10 cellular contexts compared by ENCODE assay signal in genomic region chr20:63552481-63553249, GRCh38. TPM values are rescaled to one million over a fixed set of nuclear protein-coding genes. Genes with fewer than 3 reads are reported as not detected.
DNase-seq lines count a peak whose midpoint lies in the region; ATAC-seq, FAIRE-seq and TF ChIP-seq lines count a peak whose summit lies in the region.
"Had no signal": no experiment of that assay in that cellular context is flagged by ENCODE, and none has a peak within 500 bp of the region (broad histone marks: within the 10 kb centered on the region; RNA-seq: fewer than 3 reads in every experiment).

No MANE protein-coding gene starts in this region.

- WGBS in HepG2 (ENCODE audit: low lambda C conversion rate) = 41% methylated on average over 15 of the region's 15 CpGs
- 27% methylated on average over 6 of the region's 15 CpGs for WGBS in right lobe of liver (ENCODE audit: insufficient coverage, low coverage, low lambda C conversion rate, missing lambda C conversion rate)

- H3K4me3 ChIP-seq in HepG2 (replicated peaks in 1 of 3; ENCODE audit: insufficient read depth in 1 of 3, low read depth in 2 of 3, low read length in 3 of 3) = no peak overlapping the region
- no peak overlapping the region for H3K4me3 ChIP-seq in right lobe of liver
- H3K4me3 ChIP-seq in NB4 (ENCODE audit: low read depth, low read length) = no peak overlapping the region

- TF ChIP-seq CTCF in HepG2 (CRISPR knock-in tag; IDR thresholded peaks at IDR 0.05) (no peak), right lobe of liver (IDR thresholded peaks at IDR 0.05) (no peak), NB4 (IDR thresholded peaks at IDR 0.05; ENCODE audit: low read depth, low read length) (no peak), GM10266 (IDR thresholded peaks at IDR 0.05; ENCODE audit: control insufficient read depth, insufficient read depth, low read depth, missing control alignments) (no peak)

- TF ChIP-seq RAD21 in HepG2 (CRISPR knock-in tag; IDR thresholded peaks at IDR 0.05) = no peak

- no peak overlapping the region for H2AFZ ChIP-seq in HepG2 (ENCODE audit: low read length)

- peak overlapping the region; percentile 24 for H3K4me3 Mint-ChIP-seq in activated naive CD8-positive, alpha-beta T cell treated with anti-CD3 and anti-CD28 coated beads, Interleukin-2, amount 50 U/mL, for 24 hours

- TF ChIP-seq EP300 in HepG2 (IDR thresholded peaks at IDR 0.05; ENCODE audit: low read depth in 2 of 2, low read length in 2 of 2) (no peak), HepG2 (CRISPR knock-in tag; IDR thresholded peaks at IDR 0.05; ENCODE audit: borderline replicate concordance) (no peak)

- POLR2A ChIA-PET in HepG2 (lab: Yijun Ruan, JAX) = interaction anchor here (0.8 kb wide), 2 partner anchors 8 to 87 kb away, joined by 3 to 7 read pairs; no protein-coding TSS in a partner anchor

- no peak overlapping the region for H3K27ac Mint-ChIP-seq in activated naive CD8-positive, alpha-beta T cell treated with anti-CD3 and anti-CD28 coated beads, Interleukin-2, amount 50 U/mL, for 24 hours

- H3K36me3 ChIP-seq in HepG2 (replicated peaks in 1 of 2; ENCODE audit: control insufficient read depth in 1 of 2, insufficient read depth in 2 of 2, low read length in 2 of 2) (no peaks in the 10 kb centered on the region), right lobe of liver (no peaks in the 10 kb centered on the region)

- no peaks in the 10 kb centered on the region for H3K9me3 ChIP-seq in HepG2 (ENCODE audit: low read length)
- H3K9me3 ChIP-seq in right lobe of liver = no peaks in the 10 kb centered on the region

- H3K9me3 Mint-ChIP-seq in activated naive CD8-positive, alpha-beta T cell treated with anti-CD3 and anti-CD28 coated beads, Interleukin-2, amount 50 U/mL, for 24 hours = no peaks in the 10 kb centered on the region

- H3K36me3 Mint-ChIP-seq in activated naive CD8-positive, alpha-beta T cell treated with anti-CD3 and anti-CD28 coated beads, Interleukin-2, amount 50 U/mL, for 24 hours (ENCODE audit: low read depth) = no peaks in the 10 kb centered on the region

- no peaks in the 10 kb centered on the region for H3K79me2 ChIP-seq in HepG2 (ENCODE audit: insufficient read depth, low read length)

- BruUV-seq in HepG2 (replicated peaks; lab: Mats Ljungman, UMichigan) = no TSS peak

- in situ Hi-C loops in HepG2 (cut with HindIII; ENCODE audit: extremely low pct_ligation_motif_present, low pct_unique_long_range_greater_than_20kb) = no loop called here

- peaks cover 10% of the 10 kb centered on the region for H3K27me3 Mint-ChIP-seq in activated naive CD8-positive, alpha-beta T cell treated with anti-CD3 and anti-CD28 coated beads, Interleukin-2, amount 50 U/mL, for 24 hours

- H4K20me1 ChIP-seq in HepG2 (ENCODE audit: insufficient read depth, low read length) = no peaks in the 10 kb centered on the region

- no peak overlapping the region for H3K27ac ChIP-seq in HepG2 (ENCODE audit: extremely low read length, insufficient read depth, low read length)
- no peak overlapping the region for H3K27ac ChIP-seq in right lobe of liver

- no peak overlapping the region for H3K9ac ChIP-seq in HepG2 (ENCODE audit: insufficient read depth, low read depth, low read length)

- ATAC-seq in HepG2 = no peak
- no peak for ATAC-seq in right lobe of liver
- ATAC-seq in activated naive CD8-positive, alpha-beta T cell treated with anti-CD3 and anti-CD28 coated beads, Interleukin-2, amount 50 U/mL, for 24 hours = peak; percentile 4
- no peak for ATAC-seq in GM19455 (IDR thresholded peaks at IDR 0.05; ENCODE audit: unreplicated experiment)

- TF ChIP-seq POLR2A in HepG2 (IDR thresholded peaks at IDR 0.05; ENCODE audit: insufficient read depth in 1 of 2, low read depth in 2 of 2, low read length in 2 of 2) (no peak), right lobe of liver (IDR thresholded peaks at IDR 0.05) (no peak), NB4 (IDR thresholded peaks at IDR 0.05; ENCODE audit: extremely low read depth, insufficient read length) (no peak)

- CTCF ChIA-PET in HepG2 (lab: Yijun Ruan, JAX; ENCODE audit: low intra/inter-chr PET ratio, low total read pairs) = no interaction called here

- intact Hi-C loops in HepG2 (cut with micrococcal nuclease; ENCODE audit: unreplicated experiment) (no loop called here), right lobe of liver (cut with DNase I) (no loop called here)

- no peak for FAIRE-seq in HepG2 (lab: Jason Lieb, UNC)

- H3K27me3 ChIP-seq in HepG2 (ENCODE audit: control insufficient read depth in 1 of 2, insufficient read depth in 2 of 2, low read length in 2 of 2) (peaks cover 19 to 44% of the 10 kb centered on the region in 2 experiments), right lobe of liver (no peaks in the 10 kb centered on the region)

- DNase-seq in HepG2 (ENCODE audit: low spot score) = no peak
- no peak for DNase-seq in right lobe of liver
- peak; percentile 86 for DNase-seq in NB4 (ENCODE audit: low read depth)
- no peak for DNase-seq in activated naive CD8-positive, alpha-beta T cell treated with anti-CD3 and anti-CD28 coated beads, Interleukin-2, amount 50 U/mL, for 24 hours
- peak in 5 of 6 experiments; percentile 36 to 92 (median 76) for DNase-seq in stimulated activated naive CD4-positive, alpha-beta T cell (lab: John Stamatoyannopoulos, UW)
- DNase-seq in GM10266 (ENCODE audit: extremely low spot score) = no peak
- no peak for DNase-seq in COR-L47 (lab: John Stamatoyannopoulos, UW)

- H3K4me1 Mint-ChIP-seq in activated naive CD8-positive, alpha-beta T cell treated with anti-CD3 and anti-CD28 coated beads, Interleukin-2, amount 50 U/mL, for 24 hours = peaks cover 11% of the 10 kb centered on the region

- H3K4me1 ChIP-seq in HepG2 (ENCODE audit: insufficient read depth, low read length) = peaks cover 24% of the 10 kb centered on the region
- H3K4me1 ChIP-seq in right lobe of liver = no peaks in the 10 kb centered on the region

- H3K4me2 ChIP-seq in HepG2 (ENCODE audit: low read depth, low read length) = peak overlapping the region; percentile 14; the same call in 1 of the 2 replicates

RNA-seq across cellular contexts. Expression of gene FNDC11, which starts 1.3 kb away (rescaled TPM):
- total RNA-seq in HepG2 (2016; rRNA removed; fragmentation: Illumina TruSeq; extraction: Trizol) (not detected in 2 replicates), right lobe of liver (not detected)
- total RNA-seq in HepG2 (2016; cell fraction: cytosol; rRNA removed; fragmentation: Illumina TruSeq; extraction: Trizol; ENCODE audit: low read depth) = not detected in 2 replicates
- not detected in 2 replicates for total RNA-seq in HepG2 (2016; cell fraction: insoluble cytoplasmic fraction; rRNA removed; fragmentation: Illumina TruSeq; extraction: Trizol)
- not detected in 2 replicates for total RNA-seq in HepG2 (2016; cell fraction: membrane; rRNA removed; fragmentation: Illumina TruSeq; extraction: Trizol)
- not detected in 2 replicates for total RNA-seq in HepG2 (2016; cell fraction: nucleus; rRNA removed; fragmentation: Illumina TruSeq; extraction: Trizol)
- 0.07 and 0.13 TPM in 2 replicates for polyA plus RNA-seq in HepG2 (2011; rRNA removed)
- 0.19 and 0.23 TPM in 2 replicates for polyA plus RNA-seq in HepG2 (2011; cell fraction: cytosol; rRNA removed)
- polyA plus RNA-seq in HepG2 (2011; cell fraction: nucleus; rRNA removed) = 0.45 and 0.48 TPM in 2 replicates
- 0.05 TPM in 1 of 2 replicates, not detected in the other for polyA plus RNA-seq in HepG2 (2012)
- polyA plus RNA-seq in HepG2 (2016; cell fraction: cytosol; fragmentation: Illumina TruSeq; extraction: Trizol; ENCODE audit: low read depth) = not detected in 2 replicates
- polyA plus RNA-seq in HepG2 (2016; cell fraction: insoluble cytoplasmic fraction; fragmentation: Illumina TruSeq; extraction: Trizol; ENCODE audit: low read depth) = not detected in 2 replicates
- polyA plus RNA-seq in HepG2 (2016; cell fraction: membrane; fragmentation: Illumina TruSeq; extraction: Trizol; ENCODE audit: low read depth) = not detected in 2 replicates
- not detected in 2 replicates for polyA plus RNA-seq in HepG2 (2016; cell fraction: nucleus; fragmentation: Illumina TruSeq; extraction: Trizol; ENCODE audit: insufficient read depth, low read depth)
- polyA minus RNA-seq in HepG2 (2011; rRNA and poly(A)+ RNA removed; ENCODE audit: low replicate concordance) = 0.10 and 0.84 TPM in 2 replicates
- polyA minus RNA-seq in HepG2 (2011; cell fraction: cytosol; rRNA and poly(A)+ RNA removed) = not detected in 2 replicates
- polyA minus RNA-seq in HepG2 (2011; cell fraction: nucleus; rRNA and poly(A)+ RNA removed) = not detected in 2 replicates

RNA-seq across cellular contexts. Expression of gene SRMS, which starts 5.1 kb away (rescaled TPM):
- total RNA-seq in HepG2 (2016; rRNA removed; fragmentation: Illumina TruSeq; extraction: Trizol) = not detected in 2 replicates
- not detected in 2 replicates for total RNA-seq in HepG2 (2016; cell fraction: cytosol; rRNA removed; fragmentation: Illumina TruSeq; extraction: Trizol; ENCODE audit: low read depth)
- total RNA-seq in HepG2 (2016; cell fraction: insoluble cytoplasmic fraction; rRNA removed; fragmentation: Illumina TruSeq; extraction: Trizol) = not detected in 2 replicates
- total RNA-seq in HepG2 (2016; cell fraction: membrane; rRNA removed; fragmentation: Illumina TruSeq; extraction: Trizol) = not detected in 2 replicates
- total RNA-seq in HepG2 (2016; cell fraction: nucleus; rRNA removed; fragmentation: Illumina TruSeq; extraction: Trizol) = not detected in 2 replicates
- 0.09 TPM in 1 of 2 replicates, not detected in the other for polyA plus RNA-seq in HepG2 (2011; rRNA removed)
- polyA plus RNA-seq in HepG2 (2011; cell fraction: cytosol; rRNA removed) = not detected in 2 replicates
- 0.10 and 0.37 TPM in 2 replicates for polyA plus RNA-seq in HepG2 (2011; cell fraction: nucleus; rRNA removed)
- polyA plus RNA-seq in HepG2 (2012) = 0.17 TPM in 1 of 2 replicates, not detected in the other
- not detected in 2 replicates for polyA plus RNA-seq in HepG2 (2016; cell fraction: cytosol; fragmentation: Illumina TruSeq; extraction: Trizol; ENCODE audit: low read depth)
- polyA plus RNA-seq in HepG2 (2016; cell fraction: insoluble cytoplasmic fraction; fragmentation: Illumina TruSeq; extraction: Trizol; ENCODE audit: low read depth) = not detected in 2 replicates
- not detected in 2 replicates for polyA plus RNA-seq in HepG2 (2016; cell fraction: membrane; fragmentation: Illumina TruSeq; extraction: Trizol; ENCODE audit: low read depth)
- not detected in 2 replicates for polyA plus RNA-seq in HepG2 (2016; cell fraction: nucleus; fragmentation: Illumina TruSeq; extraction: Trizol; ENCODE audit: insufficient read depth, low read depth)
- polyA minus RNA-seq in HepG2 (2011; rRNA and poly(A)+ RNA removed; ENCODE audit: low replicate concordance) = 0.28 TPM in 1 of 2 replicates, not detected in the other
- polyA minus RNA-seq in HepG2 (2011; cell fraction: cytosol; rRNA and poly(A)+ RNA removed) = not detected in 2 replicates
- not detected in 2 replicates for polyA minus RNA-seq in HepG2 (2011; cell fraction: nucleus; rRNA and poly(A)+ RNA removed)
- not detected for total RNA-seq in right lobe of liver
- total RNA-seq: activated CD8-positive, alpha-beta memory T cell treated with anti-CD3 and anti-CD28 coated beads for 36 hours; myocyte had no signal

RNA-seq across cellular contexts. Expression of gene PTK6, which starts 15.5 kb away (rescaled TPM):
- not detected in 2 replicates for total RNA-seq in HepG2 (2016; rRNA removed; fragmentation: Illumina TruSeq; extraction: Trizol)
- not detected in 2 replicates for total RNA-seq in HepG2 (2016; cell fraction: cytosol; rRNA removed; fragmentation: Illumina TruSeq; extraction: Trizol; ENCODE audit: low read depth)
- total RNA-seq in HepG2 (2016; cell fraction: insoluble cytoplasmic fraction; rRNA removed; fragmentation: Illumina TruSeq; extraction: Trizol) = not detected in 2 replicates
- total RNA-seq in HepG2 (2016; cell fraction: membrane; rRNA removed; fragmentation: Illumina TruSeq; extraction: Trizol) = not detected in 2 replicates
- total RNA-seq in HepG2 (2016; cell fraction: nucleus; rRNA removed; fragmentation: Illumina TruSeq; extraction: Trizol) = not detected in 2 replicates
- 0.07 and 0.08 TPM in 2 replicates for polyA plus RNA-seq in HepG2 (2011; rRNA removed)
- polyA plus RNA-seq in HepG2 (2011; cell fraction: cytosol; rRNA removed) = 0.05 and 0.08 TPM in 2 replicates
- polyA plus RNA-seq in HepG2 (2011; cell fraction: nucleus; rRNA removed) = 0.27 and 0.42 TPM in 2 replicates
- 0.09 and 0.11 TPM in 2 replicates for polyA plus RNA-seq in HepG2 (2012)
- not detected in 2 replicates for polyA plus RNA-seq in HepG2 (2016; cell fraction: cytosol; fragmentation: Illumina TruSeq; extraction: Trizol; ENCODE audit: low read depth)
- polyA plus RNA-seq in HepG2 (2016; cell fraction: insoluble cytoplasmic fraction; fragmentation: Illumina TruSeq; extraction: Trizol; ENCODE audit: low read depth) = not detected in 2 replicates
- not detected in 2 replicates for polyA plus RNA-seq in HepG2 (2016; cell fraction: membrane; fragmentation: Illumina TruSeq; extraction: Trizol; ENCODE audit: low read depth)
- polyA plus RNA-seq in HepG2 (2016; cell fraction: nucleus; fragmentation: Illumina TruSeq; extraction: Trizol; ENCODE audit: insufficient read depth, low read depth) = not detected in 2 replicates
- polyA minus RNA-seq in HepG2 (2011; rRNA and poly(A)+ RNA removed; ENCODE audit: low replicate concordance) = 0.18 and 9.4 TPM in 2 replicates
- polyA minus RNA-seq in HepG2 (2011; cell fraction: cytosol; rRNA and poly(A)+ RNA removed) = not detected in 2 replicates
- 0.12 and 0.13 TPM in 2 replicates for polyA minus RNA-seq in HepG2 (2011; cell fraction: nucleus; rRNA and poly(A)+ RNA removed)
- 10 to 100 TPM in 1 of 6 experiments, 1 to 10 TPM in 3, under 1 TPM in 2; 0.78 to 11.0 (median 3.6) TPM for total RNA-seq in right lobe of liver

RNA-seq across cellular contexts. Expression of gene HELZ2, which starts 21.4 kb away (rescaled TPM):
- total RNA-seq in HepG2 (2016; rRNA removed; fragmentation: Illumina TruSeq; extraction: Trizol) (8.4 and 10.1 TPM in 2 replicates), right lobe of liver (10 to 100 TPM; 14.8 to 30.3 (median 24.1) TPM)
- total RNA-seq in HepG2 (2016; cell fraction: cytosol; rRNA removed; fragmentation: Illumina TruSeq; extraction: Trizol; ENCODE audit: low read depth) = 1.7 and 2.1 TPM in 2 replicates
- 6.8 and 10.0 TPM in 2 replicates for total RNA-seq in HepG2 (2016; cell fraction: insoluble cytoplasmic fraction; rRNA removed; fragmentation: Illumina TruSeq; extraction: Trizol)
- 2.8 and 4.3 TPM in 2 replicates for total RNA-seq in HepG2 (2016; cell fraction: membrane; rRNA removed; fragmentation: Illumina TruSeq; extraction: Trizol)
- 12.8 and 18.4 TPM in 2 replicates for total RNA-seq in HepG2 (2016; cell fraction: nucleus; rRNA removed; fragmentation: Illumina TruSeq; extraction: Trizol)
- polyA plus RNA-seq in HepG2 (2011; rRNA removed) = 9.6 and 16.1 TPM in 2 replicates
- 4.5 and 6.0 TPM in 2 replicates for polyA plus RNA-seq in HepG2 (2011; cell fraction: cytosol; rRNA removed)
- 39.6 and 48.2 TPM in 2 replicates for polyA plus RNA-seq in HepG2 (2011; cell fraction: nucleus; rRNA removed)
- polyA plus RNA-seq in HepG2 (2012) = 12.3 and 14.4 TPM in 2 replicates
- 0.26 and 0.46 TPM in 2 replicates for polyA plus RNA-seq in HepG2 (2016; cell fraction: cytosol; fragmentation: Illumina TruSeq; extraction: Trizol; ENCODE audit: low read depth)
- polyA plus RNA-seq in HepG2 (2016; cell fraction: insoluble cytoplasmic fraction; fragmentation: Illumina TruSeq; extraction: Trizol; ENCODE audit: low read depth) = 5.2 and 6.9 TPM in 2 replicates
- polyA plus RNA-seq in HepG2 (2016; cell fraction: membrane; fragmentation: Illumina TruSeq; extraction: Trizol; ENCODE audit: low read depth) = 0.43 and 0.84 TPM in 2 replicates
- polyA plus RNA-seq in HepG2 (2016; cell fraction: nucleus; fragmentation: Illumina TruSeq; extraction: Trizol; ENCODE audit: insufficient read depth, low read depth) = 17.4 and 18.8 TPM in 2 replicates
- 33.2 and 74.9 TPM in 2 replicates for polyA minus RNA-seq in HepG2 (2011; rRNA and poly(A)+ RNA removed; ENCODE audit: low replicate concordance)
- polyA minus RNA-seq in HepG2 (2011; cell fraction: cytosol; rRNA and poly(A)+ RNA removed) = 41.7 and 42.0 TPM in 2 replicates
- polyA minus RNA-seq in HepG2 (2011; cell fraction: nucleus; rRNA and poly(A)+ RNA removed) = 35.3 and 47.0 TPM in 2 replicates

RNA-seq across cellular contexts. Expression of gene PPDPF, which starts 32.1 kb away (rescaled TPM):
- 6.0 and 7.0 TPM in 2 replicates for total RNA-seq in HepG2 (2016; rRNA removed; fragmentation: Illumina TruSeq; extraction: Trizol)
- total RNA-seq in HepG2 (2016; cell fraction: cytosol; rRNA removed; fragmentation: Illumina TruSeq; extraction: Trizol; ENCODE audit: low read depth) = 21.9 and 23.8 TPM in 2 replicates
- total RNA-seq in HepG2 (2016; cell fraction: insoluble cytoplasmic fraction; rRNA removed; fragmentation: Illumina TruSeq; extraction: Trizol) = 4.3 and 5.4 TPM in 2 replicates
- 16.4 and 22.5 TPM in 2 replicates for total RNA-seq in HepG2 (2016; cell fraction: membrane; rRNA removed; fragmentation: Illumina TruSeq; extraction: Trizol)
- 5.4 and 6.2 TPM in 2 replicates for total RNA-seq in HepG2 (2016; cell fraction: nucleus; rRNA removed; fragmentation: Illumina TruSeq; extraction: Trizol)
- polyA plus RNA-seq in HepG2 (2011; rRNA removed) = 1.8 and 2.2 TPM in 2 replicates
- 2.4 and 6.2 TPM in 2 replicates for polyA plus RNA-seq in HepG2 (2011; cell fraction: cytosol; rRNA removed)
- polyA plus RNA-seq in HepG2 (2011; cell fraction: nucleus; rRNA removed) = 6.3 and 9.5 TPM in 2 replicates
- polyA plus RNA-seq in HepG2 (2012) = 12.0 and 18.6 TPM in 2 replicates
- 606 and 718 TPM in 2 replicates for polyA plus RNA-seq in HepG2 (2016; cell fraction: cytosol; fragmentation: Illumina TruSeq; extraction: Trizol; ENCODE audit: low read depth)
- 42.4 and 57.7 TPM in 2 replicates for polyA plus RNA-seq in HepG2 (2016; cell fraction: insoluble cytoplasmic fraction; fragmentation: Illumina TruSeq; extraction: Trizol; ENCODE audit: low read depth)
- polyA plus RNA-seq in HepG2 (2016; cell fraction: membrane; fragmentation: Illumina TruSeq; extraction: Trizol; ENCODE audit: low read depth) = 288 and 295 TPM in 2 replicates
- polyA plus RNA-seq in HepG2 (2016; cell fraction: nucleus; fragmentation: Illumina TruSeq; extraction: Trizol; ENCODE audit: insufficient read depth, low read depth) = 40.1 and 40.2 TPM in 2 replicates
- polyA minus RNA-seq in HepG2 (2011; rRNA and poly(A)+ RNA removed; ENCODE audit: low replicate concordance) = 8.4 and 13.9 TPM in 2 replicates
- polyA minus RNA-seq in HepG2 (2011; cell fraction: cytosol; rRNA and poly(A)+ RNA removed) = 15.8 and 39.4 TPM in 2 replicates
- 4.5 and 4.8 TPM in 2 replicates for polyA minus RNA-seq in HepG2 (2011; cell fraction: nucleus; rRNA and poly(A)+ RNA removed)
- 10 to 100 TPM; 50.2 to 99.4 (median 76.7) TPM for total RNA-seq in right lobe of liver

Comparison
In these comparisons a context has a peak if more than half of its experiments do, and no peak if none do; other contexts are left out.
1. DNase-seq: peak in NB4 (single experiment) and stimulated activated naive CD4-positive, alpha-beta T cell (5 of 6); none in HepG2 (single experiment), right lobe of liver (0 of 3), activated naive CD8-positive, alpha-beta T cell treated with anti-CD3 and anti-CD28 coated beads, Interleukin-2, amount 50 U/mL, for 24 hours (single experiment), GM10266 (single experiment) and COR-L47 (single experiment).